Comparison of ENCODE assay signal across 8 cellular contexts in genomic region chr1:235504494-235505222, GRCh38. TPM values are rescaled to one million over a fixed set of nuclear protein-coding genes. Genes with fewer than 3 reads are reported as not detected.
DNase-seq lines count a peak whose midpoint lies in the region; ATAC-seq and TF ChIP-seq lines count a peak whose summit lies in the region.

No MANE protein-coding gene starts in this region.

- peaks cover 1% of the 10 kb centered on the region for H3K36me3 Mint-ChIP-seq in IgD-negative memory B cell

- H3K9ac ChIP-seq in mucosa of stomach (ENCODE audit: low read length), result peak overlapping the region; percentile 92

- no peaks in the 10 kb centered on the region for H3K9me3 Mint-ChIP-seq in IgD-negative memory B cell

- peak; percentile 83 for ATAC-seq in GM21529 (IDR thresholded peaks at IDR 0.05; ENCODE audit: unreplicated experiment)

- H3K36me3 ChIP-seq in mucosa of stomach (ENCODE audit: control insufficient read depth, insufficient read depth, low read length), result no peaks in the 10 kb centered on the region

- peak overlapping the region; percentile 89 to 95 (median 91) for H3K27ac Mint-ChIP-seq in IgD-negative memory B cell

- no peaks in the 10 kb centered on the region for H3K27me3 Mint-ChIP-seq in IgD-negative memory B cell

- peaks cover 13% of the 10 kb centered on the region for H3K4me1 ChIP-seq in mucosa of stomach (ENCODE audit: control insufficient read depth, insufficient read depth, low read length)

- H3K4me3 Mint-ChIP-seq in IgD-negative memory B cell, result peak overlapping the region; percentile 95 to 97 (median 97)

- no peaks in the 10 kb centered on the region for H3K9me3 ChIP-seq in mucosa of stomach (ENCODE audit: control insufficient read depth, low read length)

- peak overlapping the region; percentile 75 for H3K4me3 ChIP-seq in mucosa of stomach (ENCODE audit: low read length)

- peaks cover 13 to 21% (median 18%) of the 10 kb centered on the region in 3 donors for H3K4me1 Mint-ChIP-seq in IgD-negative memory B cell

- no peaks in the 10 kb centered on the region for H3K27me3 ChIP-seq in mucosa of stomach (ENCODE audit: control insufficient read depth, insufficient read depth, low read length)

- peak; percentile 79 for TF ChIP-seq POLR2A in erythroblast (IDR thresholded peaks at IDR 0.05; ENCODE audit: low read length)

- peak; percentile 74 for DNase-seq in DMS153 treated with DMSO at 0.1 percent for 48 hours (lab: John Stamatoyannopoulos, UW; ENCODE audit: unreplicated experiment)
- DNase-seq in OCI-M1 (lab: John Stamatoyannopoulos, UW), result peak; percentile 100
- DNase-seq in activated T-cell treated with anti-CD3 and anti-CD28 coated beads, Interleukin-2, amount 50 U/mL, for 1 hour, result peak; percentile 97
- peak; percentile 100 for DNase-seq in erythroblast (lab: John Stamatoyannopoulos, UW)
- peak; percentile 96 to 97 for DNase-seq in stimulated activated CD8-positive, alpha-beta memory T cell treated with anti-CD3 and anti-CD28 coated beads, Interleukin-7, amount 100 ng/mL, for 1 hour (ENCODE audit: low read depth in 2 of 2)

RNA-seq across cellular contexts. Expression of gene B3GALNT2, which starts 0.4 kb away (rescaled TPM):
- 3.5 TPM for polyA plus RNA-seq in IgD-negative memory B cell

Comparison
In these comparisons a context has a peak if more than half of its experiments do, and no peak if none do; other contexts are left out.
1. Peak in every context shown above with its lines: DNase-seq, ATAC-seq and H3K4me3 ChIP-seq.